14 cellular contexts compared by ENCODE assay signal in genomic region chr1:227758366-227758765, GRCh38. TPM values are rescaled to one million over a fixed set of nuclear protein-coding genes. Genes with fewer than 3 reads are reported as not detected.
DNase-seq lines count a peak whose midpoint lies in the region; ATAC-seq and TF ChIP-seq lines count a peak whose summit lies in the region.
"Had no signal": no experiment of that assay in that cellular context is flagged by ENCODE, and none has a peak within 500 bp of the region (broad histone marks: within the 10 kb centered on the region; RNA-seq: fewer than 3 reads in every experiment).

No MANE protein-coding gene starts in this region.

- H3K79me2 ChIP-seq in smooth muscle cell (ENCODE audit: low read depth), result peaks cover 25% of the 10 kb centered on the region

- H3K27me3 Mint-ChIP-seq in activated naive CD4-positive, alpha-beta T cell treated with anti-CD3 and anti-CD28 coated beads for 36 hours (ENCODE audit: low read depth), result no peaks in the 10 kb centered on the region

- no peak overlapping the region for H3K4me3 ChIP-seq in smooth muscle cell
- H3K4me3 ChIP-seq: skin epidermis had no signal

- peaks cover 4% of the 10 kb centered on the region for H3K4me1 ChIP-seq in smooth muscle cell (ENCODE audit: low read depth)

- H3K27me3 ChIP-seq in smooth muscle cell (ENCODE audit: low read depth), result no peaks in the 10 kb centered on the region

- CTCF ChIA-PET in activated naive CD4-positive, alpha-beta T cell treated with anti-CD3 and anti-CD28 coated beads for 36 hours (lab: Charles Lee), result interaction anchor here (1.0 to 2.1 kb wide), 2 partner anchors 192 to 195 kb away, joined by 3 to 5 read pairs; no protein-coding TSS in a partner anchor

- intact Hi-C loops in activated naive CD4-positive, alpha-beta T cell treated with anti-CD3 and anti-CD28 coated beads for 36 hours (cut with micrococcal nuclease), result loop anchor here (1.0 kb wide), 1 partner anchor 23 kb away; the partner anchor contains the start of genes JMJD4 and SNAP47

- 28% methylated on average over 6 of the region's 6 CpGs for WGBS in smooth muscle cell (ENCODE audit: low lambda C conversion rate)

- ATAC-seq in HG02870 (IDR thresholded peaks at IDR 0.05; ENCODE audit: unreplicated experiment), result peak; percentile 31
- no peak for ATAC-seq in HG03196 (IDR thresholded peaks at IDR 0.05; ENCODE audit: unreplicated experiment)
- ATAC-seq: left lobe of liver, Panc1 had no signal

- no peaks in the 10 kb centered on the region for H3K9me3 ChIP-seq in smooth muscle cell (replicated peaks; ENCODE audit: low read depth)

- peak overlapping the region; percentile 32 for H3K4me2 ChIP-seq in smooth muscle cell

- H3K27ac ChIP-seq in caudate nucleus (ENCODE audit: low read depth, low read length), result peak overlapping the region; percentile 54
- H3K27ac ChIP-seq in smooth muscle cell (ENCODE audit: low read depth), result peak overlapping the region; percentile 64

- peak; percentile 52 for DNase-seq in activated naive CD4-positive, alpha-beta T cell treated with anti-CD3 and anti-CD28 coated beads for 36 hours
- no peak for DNase-seq in activated naive CD4-positive, alpha-beta T cell treated with anti-CD3 and anti-CD28 coated beads, Interleukin-2, amount 50 U/mL, for 16 hours
- DNase-seq in caudate nucleus (lab: John Stamatoyannopoulos, UW) (peak in 48 of 61 donors; percentile 17 to 96 (median 70)), smooth muscle cell (lab: John Stamatoyannopoulos, UW; ENCODE audit: unreplicated experiment) (no peak), NCI-H226 (no peak), HPDE6-E6E7 (ENCODE audit: extremely low spot score) (no peak)
- DNase-seq: activated CD4-positive, CD25-positive, alpha-beta regulatory T cell treated with anti-CD3 and anti-CD28 coated beads, Interleukin-2, amount 50 U/mL, for 72 hours; stimulated activated naive CD4-positive, alpha-beta T cell treated with Interleukin-2 at 50 U/mL for 16 hours had no signal

- TF ChIP-seq CTCF in smooth muscle cell (IDR thresholded peaks at IDR 0.05; ENCODE audit: borderline replicate concordance, insufficient read depth, poor library complexity, severe bottlenecking), result no peak

- no peak overlapping the region for H2AFZ ChIP-seq in smooth muscle cell (ENCODE audit: low read depth)

- H3K4me1 Mint-ChIP-seq in activated naive CD4-positive, alpha-beta T cell treated with anti-CD3 and anti-CD28 coated beads for 36 hours (ENCODE audit: low read depth), result peaks cover 66% of the 10 kb centered on the region

- H3K4me3 Mint-ChIP-seq in activated naive CD4-positive, alpha-beta T cell treated with anti-CD3 and anti-CD28 coated beads for 36 hours, result no peak overlapping the region

- H3K36me3 ChIP-seq in smooth muscle cell (ENCODE audit: low read depth), result no peaks in the 10 kb centered on the region

- H3K9ac ChIP-seq in smooth muscle cell (ENCODE audit: low read depth), result no peak overlapping the region

- peaks cover 5% of the 10 kb centered on the region for H3K9me3 Mint-ChIP-seq in activated naive CD4-positive, alpha-beta T cell treated with anti-CD3 and anti-CD28 coated beads for 36 hours

- peaks cover 31% of the 10 kb centered on the region for H3K36me3 Mint-ChIP-seq in activated naive CD4-positive, alpha-beta T cell treated with anti-CD3 and anti-CD28 coated beads for 36 hours (ENCODE audit: low read depth)

- H3F3A ChIP-seq in smooth muscle cell (ENCODE audit: low read depth), result peaks cover 15% of the 10 kb centered on the region

- H4K20me1 ChIP-seq in smooth muscle cell (ENCODE audit: low read depth), result peaks cover 97% of the 10 kb centered on the region

- H3K27ac Mint-ChIP-seq in activated naive CD4-positive, alpha-beta T cell treated with anti-CD3 and anti-CD28 coated beads for 36 hours, result peak overlapping the region; percentile 12

RNA-seq across cellular contexts. Expression of gene SNAP47, which starts 23.1 kb away (rescaled TPM):
- 10 to 100 TPM; 18.7 to 23.0 TPM for total RNA-seq in activated naive CD4-positive, alpha-beta T cell treated with anti-CD3 and anti-CD28 coated beads for 36 hours
- total RNA-seq in smooth muscle cell, result 26.2 and 27.6 TPM in 2 replicates
- polyA plus RNA-seq in smooth muscle cell, result 35.6 and 42.4 TPM in 2 replicates

RNA-seq across cellular contexts. Expression of gene JMJD4, which starts 23.3 kb away (rescaled TPM):
- 10 to 100 TPM; 11.3 to 11.7 TPM for total RNA-seq in activated naive CD4-positive, alpha-beta T cell treated with anti-CD3 and anti-CD28 coated beads for 36 hours
- 8.5 and 9.0 TPM in 2 replicates for total RNA-seq in smooth muscle cell
- 19.5 and 22.4 TPM in 2 replicates for polyA plus RNA-seq in smooth muscle cell

RNA-seq across cellular contexts. Expression of gene PRSS38, which starts 57.1 kb away (rescaled TPM):
- not detected for total RNA-seq in activated naive CD4-positive, alpha-beta T cell treated with anti-CD3 and anti-CD28 coated beads for 36 hours
- not detected in 2 replicates for total RNA-seq in smooth muscle cell
- not detected in 2 replicates for polyA plus RNA-seq in smooth muscle cell
- total RNA-seq: left lobe of liver had no signal
- polyA plus RNA-seq: AG04450 had no signal

Comparison
In these comparisons a context has a peak if more than half of its experiments do, and no peak if none do; other contexts are left out.
1. DNase-seq: peak in activated naive CD4-positive, alpha-beta T cell treated with anti-CD3 and anti-CD28 coated beads for 36 hours (single experiment) and caudate nucleus (48 of 61); none in activated naive CD4-positive, alpha-beta T cell treated with anti-CD3 and anti-CD28 coated beads, Interleukin-2, amount 50 U/mL, for 16 hours (single experiment), smooth muscle cell (single experiment), NCI-H226 (single experiment) and HPDE6-E6E7 (single experiment).